1 cellular context compared by ENCODE assay signal in the genomic region with DNA sequence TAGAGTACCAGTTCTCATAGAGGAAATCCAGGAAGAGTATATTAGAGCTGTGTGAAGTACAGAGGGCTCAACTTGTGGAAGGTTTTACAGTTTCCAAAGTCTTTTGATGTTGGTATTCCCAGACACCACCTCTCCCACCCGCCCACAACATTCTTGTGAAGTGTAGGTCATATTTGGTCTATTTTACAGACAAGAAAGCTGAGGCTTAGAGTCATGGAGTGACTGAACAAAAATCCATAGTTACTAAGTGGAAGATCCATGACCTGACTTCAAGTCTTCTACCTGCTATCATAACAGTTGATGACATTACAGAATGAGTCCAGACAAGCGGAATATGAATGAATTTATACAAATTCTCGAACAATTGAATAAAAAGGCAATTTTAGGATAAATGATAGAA.
TF ChIP-seq lines count a peak whose summit lies in the region.

No MANE protein-coding gene starts in this region.

TF ChIP-seq in K562, 482 proteins besides CTCF, POLR2A, EP300 and RAD21:
- TF ChIP-seq RBM25 (IDR thresholded peaks at IDR 0.05; ENCODE audit: low read depth, low read length, severe bottlenecking), result peak; percentile 16
- TF ChIP-seq TARDBP (IDR thresholded peaks at IDR 0.05), result no peak
- TF ChIP-seq RAD51 (IDR thresholded peaks at IDR 0.05; ENCODE audit: borderline replicate concordance, low read depth), result no peak
